Comparison of ENCODE assay signal across 22 cellular contexts in genomic region chr4:156939801-156940200, GRCh38. TPM values are rescaled to one million over a fixed set of nuclear protein-coding genes. Genes with fewer than 3 reads are reported as not detected.
DNase-seq lines count a peak whose midpoint lies in the region; ATAC-seq and TF ChIP-seq lines count a peak whose summit lies in the region.
"Had no signal": no experiment of that assay in that cellular context is flagged by ENCODE, and none has a peak within 500 bp of the region (broad histone marks: within the 10 kb centered on the region; RNA-seq: fewer than 3 reads in every experiment).

No MANE protein-coding gene starts in this region.

- no peak overlapping the region for H4K91ac ChIP-seq in IMR-90 (ENCODE audit: insufficient read depth, low read depth, low read length)

- no peaks in the 10 kb centered on the region for H4K20me1 ChIP-seq in IMR-90 (ENCODE audit: insufficient read depth, low read length)

- POLR2A ChIA-PET in IMR-90 (lab: Charles Lee; ENCODE audit: unreplicated experiment): no interaction called here

- no peak overlapping the region for H2AFZ ChIP-seq in IMR-90 (replicated peaks; ENCODE audit: low read length, poor library complexity)

- H3K14ac ChIP-seq in IMR-90 (replicated peaks; ENCODE audit: low read depth, low read length): no peak overlapping the region

- H3K27ac ChIP-seq in IMR-90 (ENCODE audit: insufficient read depth, low read length): no peak overlapping the region
- H3K27ac ChIP-seq in tibial artery: peak overlapping the region; percentile 78 to 80
- no peak overlapping the region for H3K27ac ChIP-seq in upper lobe of left lung

- in situ Hi-C loops in IMR-90 (cut with MboI; ENCODE audit: low sequenced_read_pairs): no loop called here

- BruUV-seq in IMR-90 (replicated peaks; lab: Mats Ljungman, UMichigan): no TSS peak

- H2BK20ac ChIP-seq in IMR-90 (ENCODE audit: low read depth, low read length): no peak overlapping the region; the same call in 1 of the 2 replicates

- H3K9me3 ChIP-seq in IMR-90 (ENCODE audit: control insufficient read depth, insufficient read depth, low read length) (no peaks in the 10 kb centered on the region), adipocyte (ENCODE audit: control insufficient read depth, low read length) (no peaks in the 10 kb centered on the region), tibial artery (no peaks in the 10 kb centered on the region), upper lobe of left lung (no peaks in the 10 kb centered on the region)
- H3K9me3 ChIP-seq: HAP-1, sigmoid colon had no signal

- H3K27me3 ChIP-seq in IMR-90 (ENCODE audit: control insufficient read depth, insufficient read depth, low read length): no peaks in the 10 kb centered on the region
- no peaks in the 10 kb centered on the region for H3K27me3 ChIP-seq in adipocyte (replicated peaks; ENCODE audit: control insufficient read depth, insufficient read depth, low read length)
- no peaks in the 10 kb centered on the region for H3K27me3 ChIP-seq in tibial artery
- H3K27me3 ChIP-seq in upper lobe of left lung: no peaks in the 10 kb centered on the region
- H3K27me3 ChIP-seq: sigmoid colon had no signal

- peaks cover 23 to 56% of the 10 kb centered on the region in 2 experiments for H3K79me1 ChIP-seq in IMR-90 (ENCODE audit: low read depth in 1 of 2, low read length in 2 of 2)

- DNase-seq in IMR-90: no peak
- DNase-seq in adipocyte (ENCODE audit: low read depth): peak; percentile 56
- peak; percentile 57 for DNase-seq in fibroblast of gingiva (ENCODE audit: low read depth)
- DNase-seq in tibial artery: no peak
- no peak for DNase-seq in upper lobe of left lung
- no peak for DNase-seq in cerebellar nuclear complex (lab: John Stamatoyannopoulos, UW)
- DNase-seq in NCI-H345 (lab: John Stamatoyannopoulos, UW): no peak
- DNase-seq: activated CD4-positive, alpha-beta T cell treated with anti-CD3 and anti-CD28 coated beads, Interleukin-2, amount 10 ng/mL, durations not matched to agents 7 days and 5 days; activated naive CD8-positive, alpha-beta T cell treated with anti-CD3 and anti-CD28 coated beads for 36 hours; DMS79 treated with DMSO at 0.1 percent for 48 hours; Kasumi-1; left colon; NCI-H1417 treated with DMSO at 0.1 percent for 48 hours; NCI-H526; OCI-M1; SHP77 treated with DMSO at 0.1 percent for 48 hours; sigmoid colon; T-helper 1 cell had no signal

- H3K9ac ChIP-seq in IMR-90 (ENCODE audit: low read depth, low read length) (no peak overlapping the region), adipocyte (ENCODE audit: low read length) (no peak overlapping the region)

- H2BK5ac ChIP-seq in IMR-90 (ENCODE audit: low read depth, low read length, poor library complexity, severe bottlenecking): peak overlapping the region; percentile 38

- H3K4ac ChIP-seq in IMR-90 (ENCODE audit: low read depth, low read length): no peak overlapping the region

- H2AK5ac ChIP-seq in IMR-90 (ENCODE audit: low read depth, low read length): no peak overlapping the region

- no peak for TF ChIP-seq EP300 in upper lobe of left lung (IDR thresholded peaks at IDR 0.05)

- peak overlapping the region in 1 of 2 experiments; percentile 12; a peak in 1 of 4 replicates for H4K8ac ChIP-seq in IMR-90 (ENCODE audit: low read depth in 2 of 2, low read length in 2 of 2)

- no peak for TF ChIP-seq RAD21 in IMR-90 (IDR thresholded peaks at IDR 0.05; ENCODE audit: low read length)

- no CpG with 5 or more reads among the region's 2 CpGs for WGBS in IMR-90 (ENCODE audit: extremely low coverage in 2 of 2, insufficient read length in 1 of 2), 2 experiments
- WGBS in upper lobe of left lung, 2 donors: 61 to 64% methylated on average over 2 of the region's 2 CpGs

- H3K56ac ChIP-seq in IMR-90 (ENCODE audit: extremely low read depth, insufficient read depth, low read length): no peak overlapping the region

- H3K4me3 ChIP-seq in IMR-90 (ENCODE audit: insufficient read depth, low read depth, low read length) (no peak overlapping the region), adipocyte (ENCODE audit: low read length) (no peak overlapping the region), tibial artery (no peak overlapping the region), upper lobe of left lung (no peak overlapping the region)
- H3K4me3 ChIP-seq: HAP-1, sigmoid colon had no signal

- H3K23ac ChIP-seq in IMR-90 (ENCODE audit: low read depth, low read length): peak overlapping the region; percentile 37; the same call in 1 of the 2 replicates

- peak overlapping the region; percentile 60; the same call in 1 of the 2 replicates for H3K18ac ChIP-seq in IMR-90 (ENCODE audit: low read depth, low read length)

- no peak for TF ChIP-seq POLR2A in IMR-90 (IDR thresholded peaks at IDR 0.05; ENCODE audit: low read depth, low read length)
- TF ChIP-seq POLR2A in upper lobe of left lung (IDR thresholded peaks at IDR 0.05): no peak

- H3K9me1 ChIP-seq in IMR-90 (ENCODE audit: insufficient read depth, low read length): peaks cover 3% of the 10 kb centered on the region; the same call in 1 of the 2 replicates

- H2AK9ac ChIP-seq in IMR-90 (replicated peaks; ENCODE audit: low read depth, low read length, poor library complexity): no peak overlapping the region

- CTCF ChIA-PET in IMR-90 (lab: Yijun Ruan, JAX): interaction anchor here (0.6 kb wide), 1 partner anchor 239 kb away, joined by 3 read pairs; no protein-coding TSS in a partner anchor

- no peaks in the 10 kb centered on the region for H3K36me3 ChIP-seq in IMR-90 (ENCODE audit: control insufficient read depth, insufficient read depth, low read length)
- H3K36me3 ChIP-seq in adipocyte (ENCODE audit: control insufficient read depth, insufficient read depth, low read length, severe bottlenecking): no peaks in the 10 kb centered on the region
- no peaks in the 10 kb centered on the region for H3K36me3 ChIP-seq in tibial artery
- H3K36me3 ChIP-seq in upper lobe of left lung: no peaks in the 10 kb centered on the region
- H3K36me3 ChIP-seq: HAP-1, sigmoid colon had no signal

- ATAC-seq in IMR-90 (ENCODE audit: low read depth): no peak
- ATAC-seq in upper lobe of left lung (ENCODE audit: low FRiP score in 2 of 2): no peak
- ATAC-seq: activated T-helper 17 cell treated with anti-CD3 and anti-CD28 coated beads, Interleukin-2, amount 50 U/mL, for 72 hours; left colon; natural killer cell treated with Interleukin-12 subunit alpha and Interleukin-12 subunit beta and Interleukin-15 and Interleukin-18, amount 100 ng/mL, for 72 hours; stimulated activated memory B cell treated with anti-CD40 and anti-IgM and Interleukin-4, amounts not matched to agents 10 μg/mL and 1 μg/mL and 100 μg/mL, for 72 hours had no signal

- TF ChIP-seq CTCF in IMR-90 (conservative IDR thresholded peaks at IDR 0.05; ENCODE audit: low read depth, low read length) (no peak), tibial artery (IDR thresholded peaks at IDR 0.05) (no peak), upper lobe of left lung (IDR thresholded peaks at IDR 0.05) (no peak)

- no peak overlapping the region for H2BK15ac ChIP-seq in IMR-90 (ENCODE audit: low read depth, low read length)

- dilution Hi-C loops in IMR-90 (cut with HindIII; ENCODE audit: low sequenced_read_pairs, unreplicated experiment): no loop called here

- H2BK120ac ChIP-seq in IMR-90 (ENCODE audit: low read depth, low read length): no peak overlapping the region

- H4K5ac ChIP-seq in IMR-90 (ENCODE audit: low read depth, low read length): no peak overlapping the region

- intact Hi-C loops in IMR-90 (cut with micrococcal nuclease): no loop called here
- intact Hi-C loops in tibial artery (cut with DNase I; ENCODE audit: low total_unique reads): no loop called here

- no peak overlapping the region for H3K4me2 ChIP-seq in IMR-90 (ENCODE audit: low read depth, low read length)

- H3K4me1 ChIP-seq in IMR-90 (ENCODE audit: control insufficient read depth, insufficient read depth, low read length) (peaks cover 13% of the 10 kb centered on the region), adipocyte (ENCODE audit: control insufficient read depth, insufficient read depth, low read length) (peaks cover 13% of the 10 kb centered on the region), tibial artery (peaks cover 0 to 59% (median 26%) of the 10 kb centered on the region in 4 donors), upper lobe of left lung (peaks cover 0 to 11% (median 10%) of the 10 kb centered on the region in 4 donors)

TF ChIP-seq in IMR-90, 13 proteins besides CTCF, POLR2A, EP300 and RAD21:
- no peak for TF ChIP-seq USF2 (IDR thresholded peaks at IDR 0.05; ENCODE audit: low read depth, low read length)
- no peak for TF ChIP-seq RFX5 (IDR thresholded peaks at IDR 0.05; ENCODE audit: low read depth, low read length)
- TF ChIP-seq CEBPB (IDR thresholded peaks at IDR 0.05; ENCODE audit: low read depth, low read length): peak; percentile 63
- TF ChIP-seq CHD1 (IDR thresholded peaks at IDR 0.05; ENCODE audit: low read depth, low read length): no peak

RNA-seq across cellular contexts. Expression of gene PDGFC, which starts 31.8 kb away (rescaled TPM):
- 90.7 and 105 TPM in 2 replicates for total RNA-seq in IMR-90 (2012; rRNA removed)
- 15.6 and 19.8 TPM in 2 replicates for polyA plus RNA-seq in IMR-90 (2012; rRNA removed)
- 4.4 and 11.0 TPM in 2 replicates for polyA plus RNA-seq in IMR-90 (2012; cell fraction: cytosol; rRNA removed)
- 13.5 and 32.1 TPM in 2 replicates for polyA plus RNA-seq in IMR-90 (2012; cell fraction: nucleus; rRNA removed; ENCODE audit: low replicate concordance)
- total RNA-seq in upper lobe of left lung: 10 to 100 TPM; 14.4 to 39.9 (median 28.5) TPM
- total RNA-seq: activated CD4-positive, alpha-beta T cell treated with anti-CD3 and anti-CD28 coated beads, Interleukin-2, amount 10 ng/mL, durations not matched to agents 7 days and 5 days; activated naive CD8-positive, alpha-beta T cell treated with anti-CD3 and anti-CD28 coated beads for 36 hours; activated T-helper 17 cell treated with anti-CD3 and anti-CD28 coated beads, Interleukin-2, amount 50 U/mL, for 72 hours; natural killer cell treated with Interleukin-12 subunit alpha and Interleukin-12 subunit beta and Interleukin-15 and Interleukin-18, amount 100 ng/mL, for 72 hours had no signal

Comparison
In these comparisons a context has a peak if more than half of its experiments do, and no peak if none do; other contexts are left out.
1. DNase-seq: peak in adipocyte (single experiment) and fibroblast of gingiva (single experiment); none in IMR-90 (single experiment), tibial artery (0 of 2), upper lobe of left lung (0 of 2), cerebellar nuclear complex (0 of 2) and NCI-H345 (single experiment).
2. H3K27ac ChIP-seq: peak in tibial artery (2 of 2); none in IMR-90 (single experiment) and upper lobe of left lung (0 of 4).